18 cellular contexts compared by ENCODE assay signal in the genomic region with DNA sequence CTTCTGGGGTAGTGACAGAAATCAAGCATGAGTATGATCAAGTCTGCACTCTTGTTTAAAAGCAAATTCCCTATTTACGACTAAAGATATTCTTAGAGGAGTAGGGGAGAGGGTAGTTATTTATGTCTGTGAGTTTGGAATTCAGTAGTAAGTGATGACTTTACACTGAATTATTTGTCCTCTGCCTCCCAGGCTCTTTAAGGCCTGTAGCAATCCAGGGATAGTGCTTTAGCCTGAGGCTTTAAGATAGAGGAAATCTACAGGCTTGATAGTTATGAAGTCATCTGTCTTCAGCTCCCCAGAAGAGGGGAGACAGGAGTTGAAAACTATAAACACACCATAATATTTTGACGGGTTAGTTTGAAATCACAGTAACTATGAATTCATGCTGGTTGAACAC.
DNase-seq lines count a peak whose midpoint lies in the region; ATAC-seq lines count a peak whose summit lies in the region.
"Had no signal": no experiment of that assay in that cellular context is flagged by ENCODE, and none has a peak within 500 bp of the region (broad histone marks: within the 10 kb centered on the region; RNA-seq: fewer than 3 reads in every experiment).

No MANE protein-coding gene starts in this region.

- H3K4me1 ChIP-seq in HAP-1 (no peaks in the 10 kb centered on the region), aorta (ENCODE audit: control insufficient read depth in 1 of 2, insufficient read depth in 2 of 2, low read length in 2 of 2) (no peaks in the 10 kb centered on the region)
- H3K4me1 ChIP-seq: Caco-2, gastrocnemius medialis had no signal

- DNase-seq in AG08395 (ENCODE audit: low spot score), result peak; percentile 50
- DNase-seq in HS-5 (ENCODE audit: low read depth), result peak; percentile 45
- peak; percentile 16 for DNase-seq in astrocyte of the hippocampus (ENCODE audit: low read depth, low spot score)
- peak; percentile 66 for DNase-seq in iris pigment epithelial cell (ENCODE audit: low read depth)
- DNase-seq in NOMO-1 treated with dmso at 0.1 percent for 144 hours (lab: John Stamatoyannopoulos, UW; ENCODE audit: unreplicated experiment), result no peak
- DNase-seq in HAP-1 (ENCODE audit: low spot score in 2 of 2), result no peak
- DNase-seq in aorta, result no peak
- DNase-seq: activated CD4-positive, alpha-beta memory T cell treated with anti-CD3 and anti-CD28 coated beads, Interleukin-2, amount 10 ng/mL, durations not matched to agents 7 days and 5 days; activated T-cell treated with anti-CD3 and anti-CD28 coated beads, Interleukin-2, amount 50 U/mL, for 72 hours; Caco-2; gastrocnemius medialis; Kasumi-1; NCI-H2171; RPMI8226; stimulated activated CD4-positive, alpha-beta T cell treated with anti-CD3 and anti-CD28 coated beads, Interleukin-4, amount 100 ng/mL, for 1 hour had no signal

- intact Hi-C loops in aorta (cut with DNase I), result no loop called here

- H3K4me3 ChIP-seq in HAP-1 (no peak overlapping the region), aorta (ENCODE audit: low read length in 2 of 2) (no peak overlapping the region)
- H3K4me3 ChIP-seq: gastrocnemius medialis had no signal

- H3K36me3 ChIP-seq in HAP-1 (replicated peaks) (no peaks in the 10 kb centered on the region), aorta (ENCODE audit: control insufficient read depth in 1 of 2, insufficient read depth in 2 of 2, low read length in 1 of 2) (no peaks in the 10 kb centered on the region)
- H3K36me3 ChIP-seq: gastrocnemius medialis, neutrophil had no signal

- H3K27me3 ChIP-seq in HAP-1 (ENCODE audit: low read depth) (no peaks in the 10 kb centered on the region), aorta (ENCODE audit: control insufficient read depth in 1 of 2, insufficient read depth in 2 of 2, low read length in 1 of 2) (no peaks in the 10 kb centered on the region)
- H3K27me3 ChIP-seq: gastrocnemius medialis, neutrophil had no signal

- H3K27ac ChIP-seq in aorta (ENCODE audit: low read depth in 1 of 2, low read length in 2 of 2), result no peak overlapping the region
- H3K27ac ChIP-seq: gastrocnemius medialis, neutrophil had no signal

- no peaks in the 10 kb centered on the region for H3K9me3 ChIP-seq in HAP-1
- H3K9me3 ChIP-seq in aorta (ENCODE audit: control insufficient read depth, low read length), result no peaks in the 10 kb centered on the region
- H3K9me3 ChIP-seq: Caco-2, gastrocnemius medialis, neutrophil had no signal

- ATAC-seq in aorta (ENCODE audit: low FRiP score) (no peak), HG02852 (IDR thresholded peaks at IDR 0.05; ENCODE audit: unreplicated experiment) (no peak)
- ATAC-seq: activated T-cell treated with anti-CD3 and anti-CD28 coated beads, Interleukin-2, amount 50 U/mL, for 72 hours; gastrocnemius medialis; sciatic nerve had no signal

- WGBS in aorta, 2 donors, result 44 to 59% methylated on average over 2 of the region's 2 CpGs

- in situ Hi-C loops in HAP-1 (cut with MboI; ENCODE audit: low sequenced_read_pairs), result no loop called here

Comparison
In these comparisons a context has a peak if more than half of its experiments do, and no peak if none do; other contexts are left out.
1. DNase-seq: peak in AG08395 (single experiment), HS-5 (single experiment), astrocyte of the hippocampus (single experiment) and iris pigment epithelial cell (single experiment); none in NOMO-1 treated with dmso at 0.1 percent for 144 hours (single experiment), HAP-1 (0 of 2) and aorta (0 of 2).